ENCODE assay signal across 27 cellular contexts in genomic region chr20:13883425-13883824, GRCh38.
DNase-seq lines count a peak whose midpoint lies in the region; ATAC-seq and TF ChIP-seq lines count a peak whose summit lies in the region.
"Had no signal": no experiment of that assay in that cellular context is flagged by ENCODE, and none has a peak within 500 bp of the region (broad histone marks: within the 10 kb centered on the region; RNA-seq: fewer than 3 reads in every experiment).

No MANE protein-coding gene starts in this region.

- no peaks in the 10 kb centered on the region for H3K9me3 ChIP-seq in HAP-1
- H3K9me3 ChIP-seq: pancreas, thoracic aorta, vagina had no signal

- H3K4me3 ChIP-seq in GM23338 (no peak overlapping the region), HAP-1 (no peak overlapping the region)
- H3K4me3 ChIP-seq: GM12878, pancreas, thoracic aorta, vagina had no signal

- H3K79me2 ChIP-seq in GM23338 (replicated peaks; ENCODE audit: insufficient read depth) = no peaks in the 10 kb centered on the region

- no peaks in the 10 kb centered on the region for H3F3A ChIP-seq in GM23338 (replicated peaks; ENCODE audit: low read depth)

- DNase-seq in NCI-H82 (lab: John Stamatoyannopoulos, UW) = peak; percentile 45
- DNase-seq in NCI-H82 treated with DMSO at 0.1 percent for 48 hours (lab: John Stamatoyannopoulos, UW; ENCODE audit: unreplicated experiment) = no peak
- no peak for DNase-seq in GM23338 (ENCODE audit: low spot score)
- peak; percentile 81 to 82 for DNase-seq in SHP77 (lab: John Stamatoyannopoulos, UW)
- no peak for DNase-seq in activated CD4-positive, alpha-beta T cell treated with anti-CD3 and anti-CD28 coated beads, Interleukin-2, amount 10 ng/mL, durations not matched to agents 24 days and 14 days
- no peak for DNase-seq in HAP-1 (ENCODE audit: low spot score in 2 of 2)
- DNase-seq in NCI-H1694 (lab: John Stamatoyannopoulos, UW) = no peak
- DNase-seq: activated CD4-positive, alpha-beta T cell treated with anti-CD3 and anti-CD28 coated beads for 4 hours; activated naive CD4-positive, alpha-beta T cell treated with anti-CD3 and anti-CD28 coated beads for 36 hours; activated T-cell treated with anti-CD3 and anti-CD28 coated beads, Interleukin-2, amount 50 U/mL, for 24 hours; brain microvascular endothelial cell; CD8-positive, alpha-beta T cell; DND-41; HCEC 1CT; left cardiac atrium; mammary epithelial cell; MV-4-11; pancreas; right cardiac atrium; stimulated activated naive CD4-positive, alpha-beta T cell treated with Interleukin-2 at 50 U/mL for 16 hours; T-helper 2 cell had no signal

- H4K20me1 ChIP-seq in GM23338 (replicated peaks; ENCODE audit: insufficient read depth) = no peaks in the 10 kb centered on the region

- H3K27me3 ChIP-seq in GM23338 (ENCODE audit: insufficient read depth) (no peaks in the 10 kb centered on the region), HAP-1 (ENCODE audit: low read depth) (no peaks in the 10 kb centered on the region; the same call in 1 of the 2 replicates)
- H3K27me3 ChIP-seq: brain microvascular endothelial cell, pancreas, vagina had no signal

- H3K36me3 Mint-ChIP-seq in GM23338 (ENCODE audit: low read depth) = no peaks in the 10 kb centered on the region
- H3K36me3 Mint-ChIP-seq in activated CD4-positive, alpha-beta T cell treated with anti-CD3 and anti-CD28 coated beads, Interleukin-2, amount 10 ng/mL, durations not matched to agents 24 days and 14 days (ENCODE audit: low read depth) = no peaks in the 10 kb centered on the region
- H3K36me3 Mint-ChIP-seq: CD8-positive, alpha-beta T cell had no signal

- 0 out of 2 replicates have a peak, but pooled peaks cover 9% of the 10 kb centered on the region for H3K9me2 ChIP-seq in GM23338 (ENCODE audit: insufficient read depth)

- H3K27me3 Mint-ChIP-seq in GM23338 (ENCODE audit: insufficient read depth, low read depth, poor library complexity) = no peaks in the 10 kb centered on the region
- H3K27me3 Mint-ChIP-seq in activated CD4-positive, alpha-beta T cell treated with anti-CD3 and anti-CD28 coated beads, Interleukin-2, amount 10 ng/mL, durations not matched to agents 24 days and 14 days = no peaks in the 10 kb centered on the region

- ATAC-seq in GM23338 = peak; percentile 45; the same call in 2 of the 3 replicates
- ATAC-seq: CD8-positive, alpha-beta T cell; GM12878; left cardiac atrium; Panc1; right cardiac atrium had no signal

- TF ChIP-seq CTCF in GM23338 (conservative IDR thresholded peaks at IDR 0.05; ENCODE audit: low read depth in 2 of 2) = peak in 1 of 2 experiments; percentile 21; a peak in 1 of 4 replicates

- no peaks in the 10 kb centered on the region for H3K4me1 Mint-ChIP-seq in GM23338
- no peaks in the 10 kb centered on the region for H3K4me1 Mint-ChIP-seq in activated CD4-positive, alpha-beta T cell treated with anti-CD3 and anti-CD28 coated beads, Interleukin-2, amount 10 ng/mL, durations not matched to agents 24 days and 14 days

- intact Hi-C loops in activated CD4-positive, alpha-beta T cell treated with anti-CD3 and anti-CD28 coated beads, Interleukin-2, amount 10 ng/mL, durations not matched to agents 24 days and 14 days (cut with micrococcal nuclease) = no loop called here

- no peak overlapping the region for H3K4me3 Mint-ChIP-seq in GM23338
- no peak overlapping the region for H3K4me3 Mint-ChIP-seq in activated CD4-positive, alpha-beta T cell treated with anti-CD3 and anti-CD28 coated beads, Interleukin-2, amount 10 ng/mL, durations not matched to agents 24 days and 14 days
- H3K4me3 Mint-ChIP-seq: activated naive CD4-positive, alpha-beta T cell treated with anti-CD3 and anti-CD28 coated beads for 36 hours; activated T-cell treated with anti-CD3 and anti-CD28 coated beads, Interleukin-2, amount 50 U/mL, for 24 hours; CD8-positive, alpha-beta T cell had no signal

- no peak overlapping the region for H3K4me2 ChIP-seq in GM23338
- H3K4me2 ChIP-seq: KMS-11 had no signal

- H3K27ac ChIP-seq in GM23338 (ENCODE audit: low read depth) = no peak overlapping the region
- H3K27ac ChIP-seq: brain microvascular endothelial cell, epithelial cell of prostate, KMS-11, pancreas, thoracic aorta, vagina had no signal

- H3K36me3 ChIP-seq in GM23338 (ENCODE audit: insufficient read depth) = no peaks in the 10 kb centered on the region
- H3K36me3 ChIP-seq in HAP-1 (replicated peaks) = no peaks in the 10 kb centered on the region
- H3K36me3 ChIP-seq: brain microvascular endothelial cell, pancreas, thoracic aorta, vagina had no signal

- H3K27ac Mint-ChIP-seq in GM23338 = no peak overlapping the region
- H3K27ac Mint-ChIP-seq in activated CD4-positive, alpha-beta T cell treated with anti-CD3 and anti-CD28 coated beads, Interleukin-2, amount 10 ng/mL, durations not matched to agents 24 days and 14 days = no peak overlapping the region
- H3K27ac Mint-ChIP-seq: activated naive CD4-positive, alpha-beta T cell treated with anti-CD3 and anti-CD28 coated beads for 36 hours; activated T-cell treated with anti-CD3 and anti-CD28 coated beads, Interleukin-2, amount 50 U/mL, for 24 hours; CD8-positive, alpha-beta T cell had no signal

- H3K4me1 ChIP-seq in GM23338 (ENCODE audit: insufficient read depth) = no peaks in the 10 kb centered on the region
- no peaks in the 10 kb centered on the region for H3K4me1 ChIP-seq in HAP-1
- H3K4me1 ChIP-seq: pancreas had no signal

- H2AFZ ChIP-seq in GM23338 = 0 out of 2 replicates have a peak overlapping the region, but pooled peaks have one; percentile 30

- in situ Hi-C loops in HAP-1 (cut with MboI; ENCODE audit: low sequenced_read_pairs) = no loop called here

- H3K9me3 Mint-ChIP-seq in GM23338 = no peaks in the 10 kb centered on the region
- H3K9me3 Mint-ChIP-seq in activated CD4-positive, alpha-beta T cell treated with anti-CD3 and anti-CD28 coated beads, Interleukin-2, amount 10 ng/mL, durations not matched to agents 24 days and 14 days = no peaks in the 10 kb centered on the region
- H3K9me3 Mint-ChIP-seq: activated naive CD4-positive, alpha-beta T cell treated with anti-CD3 and anti-CD28 coated beads for 36 hours; activated T-cell treated with anti-CD3 and anti-CD28 coated beads, Interleukin-2, amount 50 U/mL, for 24 hours; CD8-positive, alpha-beta T cell had no signal

TF ChIP-seq in GM23338, 12 proteins besides CTCF, POLR2A, EP300 and RAD21:
- TF ChIP-seq POLR2AphosphoS5 (IDR thresholded peaks at IDR 0.05; ENCODE audit: low read depth) = no peak
TF ChIP-seq in GM23338: peak in this region for 0.

Comparison
In these comparisons a context has a peak if more than half of its experiments do, and no peak if none do; other contexts are left out.
1. DNase-seq: peak in NCI-H82 (single experiment) and SHP77 (2 of 2); none in NCI-H82 treated with DMSO at 0.1 percent for 48 hours (single experiment), GM23338 (single experiment), activated CD4-positive, alpha-beta T cell treated with anti-CD3 and anti-CD28 coated beads, Interleukin-2, amount 10 ng/mL, durations not matched to agents 24 days and 14 days (single experiment), HAP-1 (0 of 2) and NCI-H1694 (single experiment).